In the genomic region with DNA sequence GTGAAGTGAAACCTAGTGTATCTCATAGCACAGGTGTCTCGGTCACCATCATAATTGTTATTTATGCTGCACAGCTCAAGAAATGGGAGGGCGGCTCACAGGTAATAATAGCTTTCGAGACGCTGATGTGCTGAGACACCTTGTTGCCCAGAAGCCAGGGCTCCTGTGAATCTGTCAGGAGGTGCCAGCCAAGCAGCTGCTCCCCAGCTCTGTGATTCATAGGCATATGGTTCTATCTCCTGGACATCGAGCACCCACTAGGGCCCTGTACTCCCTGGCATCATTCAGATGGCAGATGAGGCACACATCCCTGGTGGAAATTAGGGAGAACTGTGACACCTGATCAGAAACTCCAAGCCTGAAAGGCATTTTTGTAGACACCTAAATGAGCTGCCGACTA, we compare ENCODE assay signal across 15 cellular contexts. TPM values are rescaled to one million over a fixed set of nuclear protein-coding genes. Genes with fewer than 3 reads are reported as not detected.
DNase-seq lines count a peak whose midpoint lies in the region; ATAC-seq and TF ChIP-seq lines count a peak whose summit lies in the region.
"Had no signal": no experiment of that assay in that cellular context is flagged by ENCODE, and none has a peak within 500 bp of the region (broad histone marks: within the 10 kb centered on the region; RNA-seq: fewer than 3 reads in every experiment).

No MANE protein-coding gene starts in this region.

- H3K27ac ChIP-seq in foreskin keratinocyte (no peak overlapping the region), sigmoid colon (no peak overlapping the region)
- H3K27ac ChIP-seq: BLaER1, GM23248, HL-60 had no signal

- TF ChIP-seq POLR2A in sigmoid colon (IDR thresholded peaks at IDR 0.05), result no peak

- TF ChIP-seq CTCF in foreskin keratinocyte (conservative IDR thresholded peaks at IDR 0.05) (no peak), sigmoid colon (IDR thresholded peaks at IDR 0.05) (no peak)

- ATAC-seq in foreskin keratinocyte, result peak; percentile 24
- ATAC-seq: HCT116 had no signal

- H3K36me3 ChIP-seq in sigmoid colon, result no peaks in the 10 kb centered on the region
- H3K36me3 ChIP-seq: BLaER1 had no signal

- 94 to 95% methylated on average over 6 of the region's 6 CpGs for WGBS in sigmoid colon, 2 donors

- H3K9me3 ChIP-seq in sigmoid colon, result no peaks in the 10 kb centered on the region
- H3K9me3 ChIP-seq: BLaER1 had no signal

- in situ Hi-C loops in G401 (cut with HindIII; ENCODE audit: low sequenced_read_pairs), result no loop called here

- no peak for TF ChIP-seq EP300 in sigmoid colon (IDR thresholded peaks at IDR 0.05)

- no peak overlapping the region for H3K4me3 ChIP-seq in sigmoid colon
- H3K4me3 ChIP-seq: BLaER1, GM23248 had no signal

- DNase-seq in NCI-H1105 treated with DMSO at 0.1 percent for 48 hours (lab: John Stamatoyannopoulos, UW), result peak; percentile 32
- DNase-seq in NCI-H1105 (lab: John Stamatoyannopoulos, UW), result no peak
- peak; percentile 55 for DNase-seq in G401 (ENCODE audit: low spot score)
- no peak for DNase-seq in foreskin keratinocyte
- DNase-seq in sigmoid colon, result peak; percentile 34
- DNase-seq in HuH-7.5 (ENCODE audit: low spot score), result no peak
- no peak for DNase-seq in stimulated activated CD8-positive, alpha-beta memory T cell treated with anti-CD3 and anti-CD28 coated beads, Interleukin-4, amount 100 ng/mL, for 48 hours
- DNase-seq: 8988T; AML-193; CD8-positive, alpha-beta memory T cell; DMS79; GM23248 had no signal

- H3K4me1 ChIP-seq in foreskin keratinocyte (no peaks in the 10 kb centered on the region), sigmoid colon (peaks cover 0 to 10% (median under 1%) of the 10 kb centered on the region in 4 donors)

- H3K27me3 ChIP-seq in foreskin keratinocyte, result peaks cover 62% of the 10 kb centered on the region
- no peaks in the 10 kb centered on the region for H3K27me3 ChIP-seq in sigmoid colon
- H3K27me3 ChIP-seq: BLaER1 had no signal

- intact Hi-C loops in sigmoid colon (cut with DNase I), result no loop called here

RNA-seq across cellular contexts. Expression of a gene that starts 53.5 kb away (rescaled TPM):
- total RNA-seq in G401 (2014; rRNA removed; shearing (Covaris generic)), result not detected in 2 replicates
- total RNA-seq in foreskin keratinocyte, result not detected in 2 replicates
- not detected in 2 replicates for polyA plus RNA-seq in foreskin keratinocyte
- total RNA-seq in sigmoid colon, result 1 to 10 TPM in 1 of 4 donors, under 1 TPM in 2, not detected in 1; 0.36 to 1.9 (median 0.55) TPM
- under 1 TPM in 1 of 3 donors, not detected in 2; 0.32 TPM for polyA plus RNA-seq in sigmoid colon
- total RNA-seq: CD8-positive, alpha-beta memory T cell; GM23248 had no signal
- polyA plus RNA-seq: CD8-positive, alpha-beta memory T cell; GM23248 had no signal

Comparison
In these comparisons a context has a peak if more than half of its experiments do, and no peak if none do; other contexts are left out.
1. DNase-seq: peak in NCI-H1105 treated with DMSO at 0.1 percent for 48 hours (single experiment), G401 (single experiment) and sigmoid colon (single experiment); none in NCI-H1105 (single experiment), foreskin keratinocyte (0 of 2), HuH-7.5 (single experiment) and stimulated activated CD8-positive, alpha-beta memory T cell treated with anti-CD3 and anti-CD28 coated beads, Interleukin-4, amount 100 ng/mL, for 48 hours (single experiment).